ENCODE assay signal across 19 cellular contexts in genomic region chr2:8491296-8492048, GRCh38.
DNase-seq lines count a peak whose midpoint lies in the region; ATAC-seq and TF ChIP-seq lines count a peak whose summit lies in the region.
"Had no signal": no experiment of that assay in that cellular context is flagged by ENCODE, and none has a peak within 500 bp of the region (broad histone marks: within the 10 kb centered on the region; RNA-seq: fewer than 3 reads in every experiment).

No MANE protein-coding gene starts in this region.

- H2AFZ ChIP-seq in GM23248: peak overlapping the region; percentile 56

- H3K4me1 ChIP-seq in GM23248 (ENCODE audit: insufficient read depth): no peaks in the 10 kb centered on the region
- peaks cover 26% of the 10 kb centered on the region for H3K4me1 ChIP-seq in effector memory CD4-positive, alpha-beta T cell (ENCODE audit: control insufficient read depth, insufficient read depth, low read length, poor library complexity, severe bottlenecking)

- peak overlapping the region; percentile 18 for H3K27ac Mint-ChIP-seq in activated T-helper 17 cell treated with anti-CD3 and anti-CD28 coated beads, Interleukin-2, amount 50 U/mL, for 72 hours
- H3K27ac Mint-ChIP-seq in nephron: peak overlapping the region; percentile 73 to 90 (median 89)
- H3K27ac Mint-ChIP-seq: CD14-positive monocyte, naive B cell, WTC11 had no signal

- H3K27me3 ChIP-seq in GM23248 (replicated peaks; ENCODE audit: insufficient read depth): no peaks in the 10 kb centered on the region
- H3K27me3 ChIP-seq in effector memory CD4-positive, alpha-beta T cell (replicated peaks; ENCODE audit: control insufficient read depth, insufficient read depth, low read length, poor library complexity, severe bottlenecking): no peaks in the 10 kb centered on the region
- H3K27me3 ChIP-seq: esophagus muscularis mucosa, upper lobe of left lung had no signal

- peak overlapping the region; percentile 97 for H3K4me3 Mint-ChIP-seq in activated T-helper 17 cell treated with anti-CD3 and anti-CD28 coated beads, Interleukin-2, amount 50 U/mL, for 72 hours
- peak overlapping the region in 2 of 3 experiments; percentile 10 to 66 for H3K4me3 Mint-ChIP-seq in nephron
- H3K4me3 Mint-ChIP-seq: naive B cell, WTC11 had no signal

- no peak for ATAC-seq in activated T-helper 17 cell treated with anti-CD3 and anti-CD28 coated beads, Interleukin-2, amount 50 U/mL, for 72 hours (replicated peaks)
- ATAC-seq in HG02938 (IDR thresholded peaks at IDR 0.05; ENCODE audit: unreplicated experiment): no peak
- ATAC-seq: WTC11 had no signal

- no peaks in the 10 kb centered on the region for H3K9me3 Mint-ChIP-seq in activated T-helper 17 cell treated with anti-CD3 and anti-CD28 coated beads, Interleukin-2, amount 50 U/mL, for 72 hours
- no peaks in the 10 kb centered on the region for H3K9me3 Mint-ChIP-seq in nephron
- H3K9me3 Mint-ChIP-seq: CD14-positive monocyte, WTC11 had no signal

- no peaks in the 10 kb centered on the region for H3F3A ChIP-seq in GM23248 (ENCODE audit: insufficient read depth)

- no peaks in the 10 kb centered on the region for H3K27me3 Mint-ChIP-seq in activated T-helper 17 cell treated with anti-CD3 and anti-CD28 coated beads, Interleukin-2, amount 50 U/mL, for 72 hours
- H3K27me3 Mint-ChIP-seq in nephron (ENCODE audit: low read depth): no peaks in the 10 kb centered on the region

- H3K79me2 ChIP-seq in GM23248 (ENCODE audit: insufficient read depth): no peaks in the 10 kb centered on the region

- in situ Hi-C loops in GM23248 (cut with MboI): no loop called here
- in situ Hi-C loops in GM13976 (cut with MboI; ENCODE audit: low sequenced_read_pairs, unreplicated experiment): no loop called here

- peaks cover 35% of the 10 kb centered on the region for H3K4me1 Mint-ChIP-seq in activated T-helper 17 cell treated with anti-CD3 and anti-CD28 coated beads, Interleukin-2, amount 50 U/mL, for 72 hours
- peaks cover 61% of the 10 kb centered on the region for H3K4me1 Mint-ChIP-seq in nephron

- peaks cover 25% of the 10 kb centered on the region for H3K36me3 Mint-ChIP-seq in activated T-helper 17 cell treated with anti-CD3 and anti-CD28 coated beads, Interleukin-2, amount 50 U/mL, for 72 hours (ENCODE audit: low read depth)
- no peaks in the 10 kb centered on the region for H3K36me3 Mint-ChIP-seq in nephron (ENCODE audit: low read depth)
- H3K36me3 Mint-ChIP-seq: WTC11 had no signal

- peak; percentile 65 for DNase-seq in AG10803 (ENCODE audit: low read depth)
- DNase-seq in GM23248: peak; percentile 26
- no peak for DNase-seq in GM13976 (ENCODE audit: low spot score)
- no peak for DNase-seq in HuH-7 (ENCODE audit: low spot score)
- DNase-seq in effector memory CD4-positive, alpha-beta T cell: no peak
- DNase-seq: activated naive CD4-positive, alpha-beta T cell; naive B cell; NCI-H1436 treated with DMSO at 0.1 percent for 48 hours; stimulated activated CD4-positive, alpha-beta T cell treated with anti-CD3 and anti-CD28 coated beads, Interleukin-2, amount 100 ng/mL, for 48 hours; SW 1271; upper lobe of left lung had no signal

- no peaks in the 10 kb centered on the region for H4K20me1 ChIP-seq in GM23248 (ENCODE audit: insufficient read depth)

- H3K36me3 ChIP-seq in GM23248 (ENCODE audit: low read depth): no peaks in the 10 kb centered on the region
- H3K36me3 ChIP-seq in effector memory CD4-positive, alpha-beta T cell (ENCODE audit: control insufficient read depth, insufficient read depth, low read length): no peaks in the 10 kb centered on the region
- H3K36me3 ChIP-seq: esophagus muscularis mucosa, upper lobe of left lung had no signal

- H3K4me2 ChIP-seq in GM23248 (ENCODE audit: unreplicated experiment): peak overlapping the region; percentile 54
- H3K4me2 ChIP-seq: KMS-11 had no signal

- no peaks in the 10 kb centered on the region for H3K9me3 ChIP-seq in GM23248 (ENCODE audit: low read depth)
- H3K9me3 ChIP-seq in effector memory CD4-positive, alpha-beta T cell (ENCODE audit: control insufficient read depth, low read length): no peaks in the 10 kb centered on the region
- H3K9me3 ChIP-seq: esophagus muscularis mucosa, upper lobe of left lung had no signal

- WGBS in GM23248 (ENCODE audit: low coverage in 1 of 2, low lambda C conversion rate in 2 of 2, missing lambda C conversion rate in 2 of 2), 2 experiments: 16 to 17% methylated on average over 17 of the region's 17 CpGs

- no peak for TF ChIP-seq CTCF in AG10803 (conservative IDR thresholded peaks at IDR 0.05; ENCODE audit: low read length)
- TF ChIP-seq CTCF in nephron (IDR thresholded peaks at IDR 0.05; ENCODE audit: unreplicated experiment in 3 of 3): no peak
- TF ChIP-seq CTCF in GM13976 (IDR thresholded peaks at IDR 0.05; ENCODE audit: borderline replicate concordance, control extremely low read depth, extremely low read depth, insufficient read depth, missing control alignments): no peak

- no peak overlapping the region; the same call in 1 of the 2 replicates for H3K4me3 ChIP-seq in AG10803 (ENCODE audit: low read length)
- peak overlapping the region; percentile 31 for H3K4me3 ChIP-seq in GM23248
- H3K4me3 ChIP-seq in effector memory CD4-positive, alpha-beta T cell (ENCODE audit: insufficient read depth, low read depth, low read length, poor library complexity, severe bottlenecking): no peak overlapping the region
- H3K4me3 ChIP-seq: dorsolateral prefrontal cortex, esophagus muscularis mucosa, upper lobe of left lung had no signal

- no peak overlapping the region for H3K27ac ChIP-seq in GM23248
- no peak overlapping the region for H3K27ac ChIP-seq in effector memory CD4-positive, alpha-beta T cell (ENCODE audit: insufficient read depth, low read length, poor library complexity, severe bottlenecking)
- H3K27ac ChIP-seq: KMS-11, upper lobe of left lung had no signal

- no peak overlapping the region for H3K9ac ChIP-seq in GM23248
- H3K9ac ChIP-seq: KMS-11 had no signal

- H3K9me2 ChIP-seq in GM23248 (ENCODE audit: insufficient read depth): no peaks in the 10 kb centered on the region

Comparison
In these comparisons a context has a peak if more than half of its experiments do, and no peak if none do; other contexts are left out.
1. DNase-seq: peak in AG10803 (single experiment) and GM23248 (single experiment); none in GM13976 (single experiment), HuH-7 (single experiment) and effector memory CD4-positive, alpha-beta T cell (0 of 3).